ENCODE assay signal across 19 cellular contexts in genomic region chr10:43116596-43116995, GRCh38.
"Had no signal": no experiment of that assay in that cellular context is flagged by ENCODE, and none has a peak within 500 bp of the region (broad histone marks: within the 10 kb centered on the region; RNA-seq: fewer than 3 reads in every experiment).

No MANE protein-coding gene starts in this region.

- H3K4me1 ChIP-seq: foreskin keratinocyte had no signal

- H3K27ac Mint-ChIP-seq: mesothelial cell of epicardium had no signal

- H3K4me3 Mint-ChIP-seq: immature natural killer cell, mesothelial cell of epicardium, naive B cell had no signal

- H3K27me3 Mint-ChIP-seq: naive B cell had no signal

- DNase-seq: effector CD8-positive, alpha-beta T cell; foreskin keratinocyte; hypothalamus; immature natural killer cell; islet precursor cell; kidney; kidney glomerular epithelial cell; left colon; left ventricle myocardium inferior; mesenchymal stem cell; naive B cell had no signal

- H3K36me3 ChIP-seq: esophagus muscularis mucosa, gastroesophageal sphincter, heart left ventricle, left ventricle myocardium inferior, lower lobe of right lung had no signal

- H3K9me3 ChIP-seq: esophagus muscularis mucosa, gastroesophageal sphincter, heart left ventricle, left ventricle myocardium inferior, lower lobe of right lung, mucosa of descending colon had no signal

- H3K27me3 ChIP-seq: esophagus muscularis mucosa, foreskin keratinocyte, gastroesophageal sphincter, heart left ventricle, hepatocyte had no signal

- H3K9me3 Mint-ChIP-seq: immature natural killer cell, mesothelial cell of epicardium, naive B cell had no signal

- H3K4me1 Mint-ChIP-seq: mesothelial cell of epicardium had no signal

- H3K4me3 ChIP-seq: coronary artery, esophagus muscularis mucosa, gastroesophageal sphincter, heart left ventricle, hepatocyte, left ventricle myocardium inferior, lower lobe of right lung, mucosa of descending colon had no signal

- H3K36me3 Mint-ChIP-seq: immature natural killer cell, mesothelial cell of epicardium, naive B cell had no signal

- H3K27ac ChIP-seq: coronary artery, esophagus muscularis mucosa, foreskin keratinocyte, gastroesophageal sphincter, heart left ventricle, hepatocyte, left ventricle myocardium inferior, lower lobe of right lung had no signal
